ENCODE assay signal across 27 cellular contexts in the genomic region with DNA sequence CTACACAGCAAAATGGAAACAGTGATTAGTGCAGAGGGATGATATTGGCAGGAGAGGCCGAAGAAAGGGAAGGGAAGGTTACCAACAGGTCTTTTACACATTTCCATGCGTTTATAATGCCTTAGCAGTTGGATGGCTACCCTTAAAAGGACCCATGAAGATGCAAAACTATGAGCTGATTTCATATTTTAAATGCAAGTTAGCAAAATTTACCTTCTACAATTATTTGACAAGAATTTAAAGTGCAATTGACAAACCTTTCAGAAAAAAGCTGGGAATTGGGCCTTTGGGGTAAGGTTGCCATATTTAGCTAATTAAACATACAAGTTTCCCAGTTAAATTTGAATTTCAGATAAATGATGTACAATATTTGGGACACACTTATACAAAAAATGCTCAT. TPM values are rescaled to one million over a fixed set of nuclear protein-coding genes. Genes with fewer than 3 reads are reported as not detected.
DNase-seq lines count a peak whose midpoint lies in the region; ATAC-seq, FAIRE-seq and TF ChIP-seq lines count a peak whose summit lies in the region.
"Had no signal": no experiment of that assay in that cellular context is flagged by ENCODE, and none has a peak within 500 bp of the region (broad histone marks: within the 10 kb centered on the region; RNA-seq: fewer than 3 reads in every experiment).

No MANE protein-coding gene starts in this region.

- no peak for FAIRE-seq in HepG2 (lab: Jason Lieb, UNC)
- FAIRE-seq: GM12878, GM12892, GM18507 had no signal

- H3K27me3 Mint-ChIP-seq in central memory CD8-positive, alpha-beta T cell, result peaks cover 73% of the 10 kb centered on the region
- H3K27me3 Mint-ChIP-seq in activated naive CD4-positive, alpha-beta T cell treated with anti-CD3 and anti-CD28 coated beads, Interleukin-2, amount 10 ng/mL, durations not matched to agents 7 days and 5 days, result peaks cover 6% of the 10 kb centered on the region

- POLR2A ChIA-PET in HepG2 (lab: Yijun Ruan, JAX), result no interaction called here

- H3K27ac ChIP-seq in HepG2 (ENCODE audit: extremely low read length, insufficient read depth, low read length), result no peak overlapping the region
- H3K27ac ChIP-seq in right lobe of liver, result no peak overlapping the region
- H3K27ac ChIP-seq: 22Rv1, BLaER1 had no signal

- intact Hi-C loops in HepG2 (cut with micrococcal nuclease; ENCODE audit: unreplicated experiment), result no loop called here
- intact Hi-C loops in right lobe of liver (cut with DNase I), result no loop called here

- H3K4me1 Mint-ChIP-seq in central memory CD8-positive, alpha-beta T cell, result no peaks in the 10 kb centered on the region
- no peaks in the 10 kb centered on the region for H3K4me1 Mint-ChIP-seq in activated naive CD4-positive, alpha-beta T cell treated with anti-CD3 and anti-CD28 coated beads, Interleukin-2, amount 10 ng/mL, durations not matched to agents 7 days and 5 days
- H3K4me1 Mint-ChIP-seq: CD14-positive monocyte; CD4-positive, alpha-beta memory T cell; CD4-positive, CD25-positive, alpha-beta regulatory T cell; CD8-positive, alpha-beta memory T cell had no signal

- H3K4me3 ChIP-seq in HepG2 (replicated peaks in 1 of 3; ENCODE audit: insufficient read depth in 1 of 3, low read depth in 2 of 3, low read length in 3 of 3), result no peak overlapping the region
- no peak overlapping the region for H3K4me3 ChIP-seq in right lobe of liver
- H3K4me3 ChIP-seq: BLaER1, GM12878 had no signal

- no peak overlapping the region for H3K4me3 Mint-ChIP-seq in central memory CD8-positive, alpha-beta T cell
- H3K4me3 Mint-ChIP-seq in activated naive CD4-positive, alpha-beta T cell treated with anti-CD3 and anti-CD28 coated beads, Interleukin-2, amount 10 ng/mL, durations not matched to agents 7 days and 5 days, result no peak overlapping the region
- H3K4me3 Mint-ChIP-seq: CD14-positive monocyte; CD4-positive, alpha-beta memory T cell; CD4-positive, CD25-positive, alpha-beta regulatory T cell; CD8-positive, alpha-beta memory T cell had no signal

- H3K9me3 ChIP-seq in HepG2 (ENCODE audit: low read length) (no peaks in the 10 kb centered on the region), right lobe of liver (no peaks in the 10 kb centered on the region)
- H3K9me3 ChIP-seq: BE2C, BLaER1 had no signal

- ATAC-seq in HepG2 (no peak), right lobe of liver (no peak), HG02623 (IDR thresholded peaks at IDR 0.05; ENCODE audit: unreplicated experiment) (no peak)
- no peak for ATAC-seq in central memory CD8-positive, alpha-beta T cell (replicated peaks; ENCODE audit: extremely low read depth, poor library complexity, severe bottlenecking)
- ATAC-seq: GM12878 had no signal

- no peaks in the 10 kb centered on the region for H3K9me3 Mint-ChIP-seq in central memory CD8-positive, alpha-beta T cell
- H3K9me3 Mint-ChIP-seq in activated naive CD4-positive, alpha-beta T cell treated with anti-CD3 and anti-CD28 coated beads, Interleukin-2, amount 10 ng/mL, durations not matched to agents 7 days and 5 days, result no peaks in the 10 kb centered on the region
- H3K9me3 Mint-ChIP-seq: CD8-positive, alpha-beta memory T cell had no signal

- no peak for DNase-seq in HepG2 (ENCODE audit: low spot score)
- no peak for DNase-seq in right lobe of liver
- DNase-seq in central memory CD8-positive, alpha-beta T cell (ENCODE audit: low spot score in 2 of 2), result no peak
- DNase-seq in activated naive CD4-positive, alpha-beta T cell treated with anti-CD3 and anti-CD28 coated beads, Interleukin-2, amount 10 ng/mL, durations not matched to agents 7 days and 5 days, result no peak
- DNase-seq: ACHN; BE2C; C1 segment of cervical spinal cord; CD4-positive, alpha-beta memory T cell; CD4-positive, CD25-positive, alpha-beta regulatory T cell; CD8-positive, alpha-beta memory T cell; COR-L47; DMS 273 treated with DMSO at 0.1 percent for 48 hours; DMS153; DMS53; DMS79; DND-41; EL; GDM1 had no signal

- no peaks in the 10 kb centered on the region for H3K36me3 Mint-ChIP-seq in central memory CD8-positive, alpha-beta T cell (ENCODE audit: insufficient read depth)
- H3K36me3 Mint-ChIP-seq in activated naive CD4-positive, alpha-beta T cell treated with anti-CD3 and anti-CD28 coated beads, Interleukin-2, amount 10 ng/mL, durations not matched to agents 7 days and 5 days, result no peaks in the 10 kb centered on the region
- H3K36me3 Mint-ChIP-seq: CD14-positive monocyte; CD4-positive, alpha-beta memory T cell; CD4-positive, CD25-positive, alpha-beta regulatory T cell; CD8-positive, alpha-beta memory T cell had no signal

- peak overlapping the region; percentile 77 for H3K27ac Mint-ChIP-seq in central memory CD8-positive, alpha-beta T cell (ENCODE audit: low read depth)
- H3K27ac Mint-ChIP-seq in activated naive CD4-positive, alpha-beta T cell treated with anti-CD3 and anti-CD28 coated beads, Interleukin-2, amount 10 ng/mL, durations not matched to agents 7 days and 5 days, result no peak overlapping the region
- H3K27ac Mint-ChIP-seq: CD14-positive monocyte; CD4-positive, alpha-beta memory T cell; CD4-positive, CD25-positive, alpha-beta regulatory T cell; CD8-positive, alpha-beta memory T cell had no signal

- no peak overlapping the region for H3K9ac ChIP-seq in HepG2 (ENCODE audit: insufficient read depth, low read depth, low read length)
- H3K9ac ChIP-seq: BLaER1 had no signal

- H3K4me2 ChIP-seq in HepG2 (ENCODE audit: low read depth, low read length), result no peak overlapping the region
- H3K4me2 ChIP-seq: BLaER1 had no signal

- WGBS in HepG2 (ENCODE audit: low lambda C conversion rate), result 3% methylated on average over 2 of the region's 2 CpGs
- 33% methylated on average over 2 of the region's 2 CpGs for WGBS in right lobe of liver (ENCODE audit: insufficient coverage, low coverage, low lambda C conversion rate, missing lambda C conversion rate)

- TF ChIP-seq POLR2A in HepG2 (IDR thresholded peaks at IDR 0.05; ENCODE audit: insufficient read depth in 1 of 2, low read depth in 2 of 2, low read length in 2 of 2), result no peak
- TF ChIP-seq POLR2A in right lobe of liver (IDR thresholded peaks at IDR 0.05), result no peak

- no peak for TF ChIP-seq RAD21 in HepG2 (CRISPR knock-in tag; IDR thresholded peaks at IDR 0.05)

- CTCF ChIA-PET in HepG2 (lab: Yijun Ruan, JAX; ENCODE audit: low intra/inter-chr PET ratio, low total read pairs), result no interaction called here
- CTCF ChIA-PET in activated naive CD4-positive, alpha-beta T cell treated with anti-CD3 and anti-CD28 coated beads, Interleukin-2, amount 10 ng/mL, durations not matched to agents 7 days and 5 days (lab: Charles Lee), result no interaction called here

- in situ Hi-C loops in HepG2 (cut with HindIII; ENCODE audit: extremely low pct_ligation_motif_present, low pct_unique_long_range_greater_than_20kb), result no loop called here

- no peaks in the 10 kb centered on the region for H4K20me1 ChIP-seq in HepG2 (ENCODE audit: insufficient read depth, low read length)
- H4K20me1 ChIP-seq: BLaER1 had no signal

- TF ChIP-seq CTCF in HepG2 (CRISPR knock-in tag; IDR thresholded peaks at IDR 0.05), result no peak
- no peak for TF ChIP-seq CTCF in right lobe of liver (IDR thresholded peaks at IDR 0.05)

- no peak overlapping the region for H2AFZ ChIP-seq in HepG2 (ENCODE audit: low read length)

- H3K4me1 ChIP-seq in HepG2 (ENCODE audit: insufficient read depth, low read length) (no peaks in the 10 kb centered on the region), right lobe of liver (no peaks in the 10 kb centered on the region)
- H3K4me1 ChIP-seq: BE2C, BLaER1 had no signal

- H3K79me2 ChIP-seq in HepG2 (ENCODE audit: insufficient read depth, low read length), result no peaks in the 10 kb centered on the region

- H3K27me3 ChIP-seq in HepG2 (ENCODE audit: control insufficient read depth in 1 of 2, insufficient read depth in 2 of 2, low read length in 2 of 2) (0 out of 5 replicates have a peak, but pooled peaks cover 2 to 8% of the 10 kb centered on the region in 2 experiments), right lobe of liver (no peaks in the 10 kb centered on the region)
- H3K27me3 ChIP-seq: BLaER1 had no signal

- TF ChIP-seq EP300 in HepG2 (IDR thresholded peaks at IDR 0.05; ENCODE audit: low read depth in 2 of 2, low read length in 2 of 2) (no peak), HepG2 (CRISPR knock-in tag; IDR thresholded peaks at IDR 0.05; ENCODE audit: borderline replicate concordance) (no peak)

- BruUV-seq in HepG2 (replicated peaks; lab: Mats Ljungman, UMichigan), result no TSS peak

- no peaks in the 10 kb centered on the region for H3K36me3 ChIP-seq in HepG2 (replicated peaks in 1 of 2; ENCODE audit: control insufficient read depth in 1 of 2, insufficient read depth in 2 of 2, low read length in 2 of 2)
- no peaks in the 10 kb centered on the region for H3K36me3 ChIP-seq in right lobe of liver
- H3K36me3 ChIP-seq: BE2C, BLaER1 had no signal

TF ChIP-seq in HepG2, 621 proteins besides CTCF, POLR2A, EP300 and RAD21 (continues in another document):
- peak; percentile 57 to 65; a peak in 3 of 4 replicates for TF ChIP-seq MAFK (conservative IDR thresholded peaks at IDR 0.05 in 1 of 2, IDR thresholded peaks at IDR 0.05 in 1 of 2; ENCODE audit: low read length in 2 of 2)

RNA-seq across cellular contexts. Expression of a gene that starts 13.3 kb away (rescaled TPM):
- total RNA-seq in HepG2 (2016; rRNA removed; fragmentation: Illumina TruSeq; extraction: Trizol) (not detected in 2 replicates), right lobe of liver (under 1 TPM in 1 of 6 experiments, not detected in 5; 0.13 TPM)
- not detected in 2 replicates for total RNA-seq in HepG2 (2016; cell fraction: cytosol; rRNA removed; fragmentation: Illumina TruSeq; extraction: Trizol; ENCODE audit: low read depth)
- not detected in 2 replicates for total RNA-seq in HepG2 (2016; cell fraction: insoluble cytoplasmic fraction; rRNA removed; fragmentation: Illumina TruSeq; extraction: Trizol)
- total RNA-seq in HepG2 (2016; cell fraction: membrane; rRNA removed; fragmentation: Illumina TruSeq; extraction: Trizol), result not detected in 2 replicates
- not detected in 2 replicates for total RNA-seq in HepG2 (2016; cell fraction: nucleus; rRNA removed; fragmentation: Illumina TruSeq; extraction: Trizol)
- not detected in 2 replicates for polyA plus RNA-seq in HepG2 (2011; rRNA removed)
- polyA plus RNA-seq in HepG2 (2011; cell fraction: cytosol; rRNA removed), result not detected in 2 replicates
- polyA plus RNA-seq in HepG2 (2011; cell fraction: nucleus; rRNA removed), result not detected in 2 replicates
- polyA plus RNA-seq in HepG2 (2012), result not detected in 2 replicates
- not detected in 2 replicates for polyA plus RNA-seq in HepG2 (2016; cell fraction: cytosol; fragmentation: Illumina TruSeq; extraction: Trizol; ENCODE audit: low read depth)
- not detected in 2 replicates for polyA plus RNA-seq in HepG2 (2016; cell fraction: insoluble cytoplasmic fraction; fragmentation: Illumina TruSeq; extraction: Trizol; ENCODE audit: low read depth)
- polyA plus RNA-seq in HepG2 (2016; cell fraction: membrane; fragmentation: Illumina TruSeq; extraction: Trizol; ENCODE audit: low read depth), result not detected in 2 replicates
- not detected in 2 replicates for polyA plus RNA-seq in HepG2 (2016; cell fraction: nucleus; fragmentation: Illumina TruSeq; extraction: Trizol; ENCODE audit: insufficient read depth, low read depth)
- polyA minus RNA-seq in HepG2 (2011; rRNA and poly(A)+ RNA removed; ENCODE audit: low replicate concordance), result 22.4 TPM in 1 of 2 replicates, not detected in the other
- not detected in 2 replicates for polyA minus RNA-seq in HepG2 (2011; cell fraction: cytosol; rRNA and poly(A)+ RNA removed)
- not detected in 2 replicates for polyA minus RNA-seq in HepG2 (2011; cell fraction: nucleus; rRNA and poly(A)+ RNA removed)
- total RNA-seq: CD4-positive, alpha-beta memory T cell; CD4-positive, CD25-positive, alpha-beta regulatory T cell; CD8-positive, alpha-beta memory T cell; G401; GM12878 had no signal
- polyA plus RNA-seq: AG04450; CD4-positive, alpha-beta memory T cell; CD8-positive, alpha-beta memory T cell had no signal
